8 cellular contexts compared by ENCODE assay signal in genomic region chrX:149871940-149872339, GRCh38.
A peak's percentile ranks its signal among the peaks of the same experiment; 100 is the strongest.
DNase-seq lines count a peak whose midpoint lies in the region; ATAC-seq and TF ChIP-seq lines count a peak whose summit lies in the region.

No MANE protein-coding gene starts in this region.

- ATAC-seq in stimulated activated memory B cell treated with anti-CD40 and anti-IgM and Interleukin-4, amounts not matched to agents 10 μg/mL and 1 μg/mL and 100 μg/mL, for 72 hours: peak; percentile 79

- no peaks in the 10 kb centered on the region for H3K36me3 ChIP-seq in HAP-1 (replicated peaks)

- peak; percentile 78 for TF ChIP-seq CTCF in GM12875 (IDR thresholded peaks at IDR 0.05; ENCODE audit: borderline replicate concordance, insufficient read depth, low read depth, low read length)

- DNase-seq in HAP-1 (ENCODE audit: low spot score in 2 of 2): peak; percentile 38 to 78
- DNase-seq in NCI-H226: peak; percentile 16
- DNase-seq in activated T-cell treated with anti-CD3 and anti-CD28 coated beads, Interleukin-2, amount 50 U/mL, for 48 hours: peak; percentile 86 to 87
- DNase-seq in left kidney (ENCODE audit: low read depth, low spot score): peak; percentile 20
- no peak for DNase-seq in NOMO-1 treated with dmso at 0.1 percent for 144 hours (lab: John Stamatoyannopoulos, UW; ENCODE audit: unreplicated experiment)
- DNase-seq in COR-L47 (lab: John Stamatoyannopoulos, UW): no peak

- H3K9me3 Mint-ChIP-seq in stimulated activated memory B cell treated with anti-CD40 and anti-IgM and Interleukin-4, amounts not matched to agents 10 μg/mL and 1 μg/mL and 100 μg/mL, for 72 hours: no peaks in the 10 kb centered on the region

- H3K4me3 ChIP-seq in GM12875 (ENCODE audit: low read depth, low read length): no peak overlapping the region
- no peak overlapping the region for H3K4me3 ChIP-seq in HAP-1

- H3K4me1 ChIP-seq in HAP-1: no peaks in the 10 kb centered on the region

- no peaks in the 10 kb centered on the region for H3K9me3 ChIP-seq in HAP-1

- 0 out of 2 replicates have a peak, but pooled peaks cover 2% of the 10 kb centered on the region for H3K27me3 ChIP-seq in HAP-1 (ENCODE audit: low read depth)

- H3K4me3 Mint-ChIP-seq in stimulated activated memory B cell treated with anti-CD40 and anti-IgM and Interleukin-4, amounts not matched to agents 10 μg/mL and 1 μg/mL and 100 μg/mL, for 72 hours: no peak overlapping the region

- H3K4me1 Mint-ChIP-seq in stimulated activated memory B cell treated with anti-CD40 and anti-IgM and Interleukin-4, amounts not matched to agents 10 μg/mL and 1 μg/mL and 100 μg/mL, for 72 hours: no peaks in the 10 kb centered on the region

- H3K27me3 Mint-ChIP-seq in stimulated activated memory B cell treated with anti-CD40 and anti-IgM and Interleukin-4, amounts not matched to agents 10 μg/mL and 1 μg/mL and 100 μg/mL, for 72 hours: peaks cover 7% of the 10 kb centered on the region

- no peaks in the 10 kb centered on the region for H3K36me3 Mint-ChIP-seq in stimulated activated memory B cell treated with anti-CD40 and anti-IgM and Interleukin-4, amounts not matched to agents 10 μg/mL and 1 μg/mL and 100 μg/mL, for 72 hours

- H3K27ac Mint-ChIP-seq in stimulated activated memory B cell treated with anti-CD40 and anti-IgM and Interleukin-4, amounts not matched to agents 10 μg/mL and 1 μg/mL and 100 μg/mL, for 72 hours: no peak overlapping the region

- in situ Hi-C loops in HAP-1 (cut with MboI; ENCODE audit: low sequenced_read_pairs): no loop called here

Comparison
In these comparisons a context has a peak if more than half of its experiments do, and no peak if none do; other contexts are left out.
1. DNase-seq: peak in HAP-1 (2 of 2), NCI-H226 (single experiment), activated T-cell treated with anti-CD3 and anti-CD28 coated beads, Interleukin-2, amount 50 U/mL, for 48 hours (2 of 2) and left kidney (single experiment); none in NOMO-1 treated with dmso at 0.1 percent for 144 hours (single experiment) and COR-L47 (single experiment).